ENCODE assay signal across 8 cellular contexts in genomic region chr6:44224154-44224977, GRCh38. TPM values are rescaled to one million over a fixed set of nuclear protein-coding genes. Genes with fewer than 3 reads are reported as not detected.
DNase-seq lines count a peak whose midpoint lies in the region; ATAC-seq and TF ChIP-seq lines count a peak whose summit lies in the region.

No MANE protein-coding gene starts in this region.

- no peaks in the 10 kb centered on the region for H3K27me3 Mint-ChIP-seq in activated naive CD8-positive, alpha-beta T cell treated with anti-CD3 and anti-CD28 coated beads, Interleukin-2, amount 10 ng/mL, durations not matched to agents 7 days and 5 days

- H3K4me3 Mint-ChIP-seq in activated naive CD8-positive, alpha-beta T cell treated with anti-CD3 and anti-CD28 coated beads, Interleukin-2, amount 10 ng/mL, durations not matched to agents 7 days and 5 days: peak overlapping the region; percentile 83

- no peaks in the 10 kb centered on the region for H3K9me3 ChIP-seq in testis

- H3K27ac Mint-ChIP-seq in activated naive CD8-positive, alpha-beta T cell treated with anti-CD3 and anti-CD28 coated beads, Interleukin-2, amount 10 ng/mL, durations not matched to agents 7 days and 5 days: peak overlapping the region; percentile 70

- ATAC-seq in activated naive CD8-positive, alpha-beta T cell treated with anti-CD3 and anti-CD28 coated beads, Interleukin-2, amount 10 ng/mL, durations not matched to agents 7 days and 5 days (ENCODE audit: low read depth): no peak
- no peak for ATAC-seq in GM19397 (IDR thresholded peaks at IDR 0.05; ENCODE audit: unreplicated experiment)

- no peak for TF ChIP-seq POLR2A in testis (IDR thresholded peaks at IDR 0.05)

- peak; percentile 43 for DNase-seq in stimulated activated CD4-positive, alpha-beta T cell treated with anti-CD3 and anti-CD28 coated beads, Interleukin-4, amount 100 ng/mL, for 24 hours
- no peak for DNase-seq in stimulated activated CD4-positive, alpha-beta T cell treated with anti-CD3 and anti-CD28 coated beads, Interleukin-1b, Interleukin-23, amount 100 ng/mL, for 48 hours
- DNase-seq in LoVo (ENCODE audit: low spot score): peak; percentile 10
- DNase-seq in activated naive CD8-positive, alpha-beta T cell treated with anti-CD3 and anti-CD28 coated beads, Interleukin-2, amount 10 ng/mL, durations not matched to agents 7 days and 5 days: peak; percentile 44
- peak; percentile 52 for DNase-seq in iPS-NIHi11 (ENCODE audit: low spot score)
- DNase-seq in testis: no peak
- no peak for DNase-seq in NOMO-1 treated with DMSO at 0.1 percent for 48 hours (lab: John Stamatoyannopoulos, UW; ENCODE audit: unreplicated experiment)

- intact Hi-C loops in testis (cut with DNase I; ENCODE audit: low total_unique reads): no loop called here

- H3K4me1 Mint-ChIP-seq in activated naive CD8-positive, alpha-beta T cell treated with anti-CD3 and anti-CD28 coated beads, Interleukin-2, amount 10 ng/mL, durations not matched to agents 7 days and 5 days: peaks cover 38% of the 10 kb centered on the region

- H3K9me3 Mint-ChIP-seq in activated naive CD8-positive, alpha-beta T cell treated with anti-CD3 and anti-CD28 coated beads, Interleukin-2, amount 10 ng/mL, durations not matched to agents 7 days and 5 days: no peaks in the 10 kb centered on the region

- H3K27ac ChIP-seq in testis: peak overlapping the region; percentile 49 to 82

- POLR2A ChIA-PET in activated naive CD8-positive, alpha-beta T cell treated with anti-CD3 and anti-CD28 coated beads, Interleukin-2, amount 10 ng/mL, durations not matched to agents 7 days and 5 days (lab: Charles Lee): interaction anchor here (0.7 to 5.6 kb wide), 7 partner anchors 10 to 994 kb away, joined by 3 to 44 read pairs (median 4); partner anchors contain the start of gene HSP90AB1

- peak overlapping the region; percentile 62 to 68 for H3K4me3 ChIP-seq in testis

- H3K27me3 ChIP-seq in testis: no peaks in the 10 kb centered on the region

- TF ChIP-seq CTCF in testis (IDR thresholded peaks at IDR 0.05): no peak

- no peaks in the 10 kb centered on the region for H3K36me3 Mint-ChIP-seq in activated naive CD8-positive, alpha-beta T cell treated with anti-CD3 and anti-CD28 coated beads, Interleukin-2, amount 10 ng/mL, durations not matched to agents 7 days and 5 days

- WGBS in testis, 2 donors: 23 to 28% methylated on average over 6 of the region's 6 CpGs

- H3K36me3 ChIP-seq in testis (ENCODE audit: low read depth, missing control alignments): no peaks in the 10 kb centered on the region

- peaks cover 83% of the 10 kb centered on the region for H3K4me1 ChIP-seq in testis

RNA-seq across cellular contexts. Expression of gene SLC29A1, which starts 1.0 kb away (rescaled TPM):
- total RNA-seq in activated naive CD8-positive, alpha-beta T cell treated with anti-CD3 and anti-CD28 coated beads, Interleukin-2, amount 10 ng/mL, durations not matched to agents 7 days and 5 days: 10 to 100 TPM; 22.5 to 24.0 TPM
- total RNA-seq in testis: 10 to 100 TPM; 51.3 to 70.0 TPM
- 41.2 TPM for polyA plus RNA-seq in testis (ENCODE audit: insufficient read depth, low read depth, low replicate concordance)

RNA-seq across cellular contexts. Expression of gene MYMX, which starts 7.6 kb away (rescaled TPM):
- total RNA-seq in activated naive CD8-positive, alpha-beta T cell treated with anti-CD3 and anti-CD28 coated beads, Interleukin-2, amount 10 ng/mL, durations not matched to agents 7 days and 5 days: not detected
- under 1 TPM in 1 of 2 donors, not detected in 1; 0.87 TPM for total RNA-seq in testis
- 0.73 TPM for polyA plus RNA-seq in testis (ENCODE audit: insufficient read depth, low read depth, low replicate concordance)

RNA-seq across cellular contexts. Expression of gene HSP90AB1, which starts 22.5 kb away (rescaled TPM):
- 100 to 1,000 TPM; 453 to 466 TPM for total RNA-seq in activated naive CD8-positive, alpha-beta T cell treated with anti-CD3 and anti-CD28 coated beads, Interleukin-2, amount 10 ng/mL, durations not matched to agents 7 days and 5 days
- 100 to 1,000 TPM; 480 to 610 TPM for total RNA-seq in testis
- polyA plus RNA-seq in testis (ENCODE audit: insufficient read depth, low read depth, low replicate concordance): 602 TPM

RNA-seq across cellular contexts. Expression of gene SLC35B2, which starts 33.0 kb away (rescaled TPM):
- total RNA-seq in activated naive CD8-positive, alpha-beta T cell treated with anti-CD3 and anti-CD28 coated beads, Interleukin-2, amount 10 ng/mL, durations not matched to agents 7 days and 5 days: 10 to 100 TPM; 28.4 TPM
- 10 to 100 TPM; 42.4 to 49.8 TPM for total RNA-seq in testis
- polyA plus RNA-seq in testis (ENCODE audit: insufficient read depth, low read depth, low replicate concordance): 32.1 TPM

RNA-seq across cellular contexts. Expression of gene NFKBIE, which starts 41.0 kb away (rescaled TPM):
- total RNA-seq in activated naive CD8-positive, alpha-beta T cell treated with anti-CD3 and anti-CD28 coated beads, Interleukin-2, amount 10 ng/mL, durations not matched to agents 7 days and 5 days: 10 to 100 TPM; 14.0 to 14.3 TPM
- 10 to 100 TPM; 18.3 to 29.2 TPM for total RNA-seq in testis
- 13.1 TPM for polyA plus RNA-seq in testis (ENCODE audit: insufficient read depth, low read depth, low replicate concordance)

Comparison
In these comparisons a context has a peak if more than half of its experiments do, and no peak if none do; other contexts are left out.
1. DNase-seq: peak in stimulated activated CD4-positive, alpha-beta T cell treated with anti-CD3 and anti-CD28 coated beads, Interleukin-4, amount 100 ng/mL, for 24 hours (single experiment), LoVo (single experiment), activated naive CD8-positive, alpha-beta T cell treated with anti-CD3 and anti-CD28 coated beads, Interleukin-2, amount 10 ng/mL, durations not matched to agents 7 days and 5 days (single experiment) and iPS-NIHi11 (single experiment); none in stimulated activated CD4-positive, alpha-beta T cell treated with anti-CD3 and anti-CD28 coated beads, Interleukin-1b, Interleukin-23, amount 100 ng/mL, for 48 hours (single experiment), testis (single experiment) and NOMO-1 treated with DMSO at 0.1 percent for 48 hours (single experiment).